In the genomic region with DNA sequence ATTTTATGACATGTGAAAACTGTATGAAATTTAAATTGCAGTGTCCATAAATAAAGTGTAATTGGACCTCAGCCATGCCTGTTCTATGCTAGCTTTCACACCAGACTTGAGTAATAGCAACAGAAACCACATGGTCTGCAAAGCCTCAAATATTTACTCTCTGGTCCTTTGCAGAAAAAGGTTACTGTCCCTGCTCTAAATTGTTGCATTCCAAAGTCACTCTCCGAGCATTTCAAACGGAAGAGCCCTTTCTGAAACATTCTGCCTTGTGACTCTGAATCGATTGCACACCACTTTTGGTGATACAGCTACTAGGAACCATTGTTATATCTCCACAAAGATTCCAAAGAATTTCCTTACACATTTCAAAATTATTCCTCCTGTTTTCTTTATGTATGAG, we compare ENCODE assay signal across 1 cellular context.
A peak's percentile ranks its signal among the peaks of the same experiment; 100 is the strongest.
TF ChIP-seq lines count a peak whose summit lies in the region.

No MANE protein-coding gene starts in this region.

TF ChIP-seq in HepG2, 621 proteins besides CTCF, POLR2A, EP300 and RAD21 (continued from another document and continues in another):
- TF ChIP-seq ZNF883 (CRISPR knock-in tag; IDR thresholded peaks at IDR 0.05; ENCODE audit: not compliant biosample characterization) (no peak), ZNF672 (CRISPR knock-in tag; IDR thresholded peaks at IDR 0.05) (no peak), SMAD3 (CRISPR knock-in tag; IDR thresholded peaks at IDR 0.05) (peak; percentile 61; the same call in 1 of the 2 replicates), RBFOX2 (IDR thresholded peaks at IDR 0.05; ENCODE audit: low read depth, low read length) (no peak), NFKBIZ (CRISPR knock-in tag; IDR thresholded peaks at IDR 0.05) (no peak), SNAI1 (CRISPR knock-in tag; IDR thresholded peaks at IDR 0.05; ENCODE audit: borderline replicate concordance) (no peak), RARA (CRISPR knock-in tag; IDR thresholded peaks at IDR 0.05) (peak; percentile 60; the same call in 1 of the 2 replicates), NFIC (IDR thresholded peaks at IDR 0.05; ENCODE audit: low read length) (peak; percentile 77), MEF2D (CRISPR knock-in tag; IDR thresholded peaks at IDR 0.05) (peak; percentile 43; the same call in 1 of the 2 replicates), ZNF124 (CRISPR knock-in tag; IDR thresholded peaks at IDR 0.05) (peak; percentile 61; the same call in 1 of the 2 replicates), SIX4 (CRISPR knock-in tag; IDR thresholded peaks at IDR 0.05) (peak; percentile 76), ZMYM3 (CRISPR knock-in tag; IDR thresholded peaks at IDR 0.05) (peak; percentile 49; the same call in 1 of the 2 replicates), HNF4A (CRISPR knock-in tag; IDR thresholded peaks at IDR 0.05) (peak; percentile 68), ZNF496 (CRISPR knock-in tag; IDR thresholded peaks at IDR 0.05; ENCODE audit: insufficient replicate concordance) (no peak), IRF2 (CRISPR knock-in tag; IDR thresholded peaks at IDR 0.05) (peak; percentile 76; the same call in 1 of the 2 replicates), GATAD2A (CRISPR knock-in tag; IDR thresholded peaks at IDR 0.05) (peak; percentile 95), KLF16 (CRISPR knock-in tag; IDR thresholded peaks at IDR 0.05) (no peak), ZNF331 (CRISPR knock-in tag; IDR thresholded peaks at IDR 0.05) (peak; percentile 65), JUNB (CRISPR knock-in tag; IDR thresholded peaks at IDR 0.05; ENCODE audit: borderline replicate concordance) (0 out of 2 replicates have a peak, but pooled peaks have one; percentile 30), TEAD3 (CRISPR knock-in tag; optimal IDR thresholded peaks at IDR 0.05; ENCODE audit: borderline replicate concordance) (peak; percentile 92), CBFB (CRISPR knock-in tag; IDR thresholded peaks at IDR 0.05) (0 out of 2 replicates have a peak, but pooled peaks have one; percentile 27), HNF4G (IDR thresholded peaks at IDR 0.05; ENCODE audit: borderline replicate concordance, low read depth, low read length) (no peak), HNF4G (CRISPR knock-in tag; IDR thresholded peaks at IDR 0.05; ENCODE audit: borderline replicate concordance, low read depth) (no peak), ZBTB7B (CRISPR knock-in tag; IDR thresholded peaks at IDR 0.05) (no peak), SETDB1 (CRISPR knock-in tag; IDR thresholded peaks at IDR 0.05; ENCODE audit: borderline replicate concordance) (no peak), ELF1 (CRISPR knock-in tag; IDR thresholded peaks at IDR 0.05) (0 out of 2 replicates have a peak, but pooled peaks have one; percentile 38), ZNF383 (CRISPR knock-in tag; IDR thresholded peaks at IDR 0.05; ENCODE audit: borderline replicate concordance) (no peak), ZNF772 (CRISPR knock-in tag; IDR thresholded peaks at IDR 0.05) (0 out of 2 replicates have a peak, but pooled peaks have one; percentile 32), KAT7 (CRISPR knock-in tag; IDR thresholded peaks at IDR 0.05; ENCODE audit: borderline replicate concordance) (no peak), ZNF333 (CRISPR knock-in tag; IDR thresholded peaks at IDR 0.05; ENCODE audit: borderline replicate concordance) (no peak), ZKSCAN1 (IDR thresholded peaks at IDR 0.05; ENCODE audit: low read length) (no peak), FIP1L1 (IDR thresholded peaks at IDR 0.05; ENCODE audit: borderline replicate concordance, insufficient read depth, low read depth, low read length) (no peak), SALL1 (CRISPR knock-in tag; IDR thresholded peaks at IDR 0.05) (peak; percentile 62; the same call in 1 of the 2 replicates), HNRNPK (IDR thresholded peaks at IDR 0.05; ENCODE audit: low read depth, low read length, poor library complexity, severe bottlenecking) (no peak), ZNF777 (CRISPR knock-in tag; IDR thresholded peaks at IDR 0.05) (no peak), ZNF709 (CRISPR knock-in tag; IDR thresholded peaks at IDR 0.05) (no peak), HOXA7 (CRISPR knock-in tag; IDR thresholded peaks at IDR 0.05) (no peak), ZEB1 (IDR thresholded peaks at IDR 0.05; ENCODE audit: insufficient replicate concordance, low read depth) (peak; percentile 59), CBX2 (IDR thresholded peaks at IDR 0.05; ENCODE audit: low read depth, low read length) (no peak), CBX2 (CRISPR knock-in tag; IDR thresholded peaks at IDR 0.05; ENCODE audit: low read depth) (no peak), ARID2 (CRISPR knock-in tag; IDR thresholded peaks at IDR 0.05; ENCODE audit: borderline replicate concordance) (no peak), SIX1 (CRISPR knock-in tag; IDR thresholded peaks at IDR 0.05; ENCODE audit: borderline replicate concordance) (peak; percentile 67; the same call in 1 of the 2 replicates), SNRNP70 (IDR thresholded peaks at IDR 0.05; ENCODE audit: low read depth, low read length) (no peak), ZMYM4 (CRISPR knock-in tag; IDR thresholded peaks at IDR 0.05) (peak; percentile 47), ELF3 (CRISPR knock-in tag; IDR thresholded peaks at IDR 0.05) (peak; percentile 78), KDM3A (CRISPR knock-in tag; IDR thresholded peaks at IDR 0.05; ENCODE audit: low read depth) (no peak), ZNF607 (CRISPR knock-in tag; IDR thresholded peaks at IDR 0.05; ENCODE audit: borderline replicate concordance) (no peak)
- TF ChIP-seq, protein P1, sequence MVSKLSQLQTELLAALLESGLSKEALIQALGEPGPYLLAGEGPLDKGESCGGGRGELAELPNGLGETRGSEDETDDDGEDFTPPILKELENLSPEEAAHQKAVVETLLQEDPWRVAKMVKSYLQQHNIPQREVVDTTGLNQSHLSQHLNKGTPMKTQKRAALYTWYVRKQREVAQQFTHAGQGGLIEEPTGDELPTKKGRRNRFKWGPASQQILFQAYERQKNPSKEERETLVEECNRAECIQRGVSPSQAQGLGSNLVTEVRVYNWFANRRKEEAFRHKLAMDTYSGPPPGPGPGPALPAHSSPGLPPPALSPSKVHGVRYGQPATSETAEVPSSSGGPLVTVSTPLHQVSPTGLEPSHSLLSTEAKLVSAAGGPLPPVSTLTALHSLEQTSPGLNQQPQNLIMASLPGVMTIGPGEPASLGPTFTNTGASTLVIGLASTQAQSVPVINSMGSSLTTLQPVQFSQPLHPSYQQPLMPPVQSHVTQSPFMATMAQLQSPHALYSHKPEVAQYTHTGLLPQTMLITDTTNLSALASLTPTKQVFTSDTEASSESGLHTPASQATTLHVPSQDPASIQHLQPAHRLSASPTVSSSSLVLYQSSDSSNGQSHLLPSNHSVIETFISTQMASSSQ (IDR thresholded peaks at IDR 0.05; ENCODE audit: low read depth), result peak; percentile 65
- TF ChIP-seq, protein P1 (CRISPR knock-in tag; IDR thresholded peaks at IDR 0.05; ENCODE audit: borderline replicate concordance), result 0 out of 2 replicates have a peak, but pooled peaks have one; percentile 40
- TF ChIP-seq, protein P2, sequence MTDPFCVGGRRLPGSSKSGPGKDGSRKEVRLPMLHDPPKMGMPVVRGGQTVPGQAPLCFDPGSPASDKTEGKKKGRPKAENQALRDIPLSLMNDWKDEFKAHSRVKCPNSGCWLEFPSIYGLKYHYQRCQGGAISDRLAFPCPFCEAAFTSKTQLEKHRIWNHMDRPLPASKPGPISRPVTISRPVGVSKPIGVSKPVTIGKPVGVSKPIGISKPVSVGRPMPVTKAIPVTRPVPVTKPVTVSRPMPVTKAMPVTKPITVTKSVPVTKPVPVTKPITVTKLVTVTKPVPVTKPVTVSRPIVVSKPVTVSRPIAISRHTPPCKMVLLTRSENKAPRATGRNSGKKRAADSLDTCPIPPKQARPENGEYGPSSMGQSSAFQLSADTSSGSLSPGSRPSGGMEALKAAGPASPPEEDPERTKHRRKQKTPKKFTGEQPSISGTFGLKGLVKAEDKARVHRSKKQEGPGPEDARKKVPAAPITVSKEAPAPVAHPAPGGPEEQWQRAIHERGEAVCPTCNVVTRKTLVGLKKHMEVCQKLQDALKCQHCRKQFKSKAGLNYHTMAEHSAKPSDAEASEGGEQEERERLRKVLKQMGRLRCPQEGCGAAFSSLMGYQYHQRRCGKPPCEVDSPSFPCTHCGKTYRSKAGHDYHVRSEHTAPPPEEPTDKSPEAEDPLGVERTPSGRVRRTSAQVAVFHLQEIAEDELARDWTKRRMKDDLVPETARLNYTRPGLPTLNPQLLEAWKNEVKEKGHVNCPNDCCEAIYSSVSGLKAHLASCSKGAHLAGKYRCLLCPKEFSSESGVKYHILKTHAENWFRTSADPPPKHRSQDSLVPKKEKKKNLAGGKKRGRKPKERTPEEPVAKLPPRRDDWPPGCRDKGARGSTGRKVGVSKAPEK (CRISPR knock-in tag; IDR thresholded peaks at IDR 0.05; ENCODE audit: borderline replicate concordance), result peak; percentile 19; the same call in 1 of the 2 replicates
- TF ChIP-seq, protein P3, sequence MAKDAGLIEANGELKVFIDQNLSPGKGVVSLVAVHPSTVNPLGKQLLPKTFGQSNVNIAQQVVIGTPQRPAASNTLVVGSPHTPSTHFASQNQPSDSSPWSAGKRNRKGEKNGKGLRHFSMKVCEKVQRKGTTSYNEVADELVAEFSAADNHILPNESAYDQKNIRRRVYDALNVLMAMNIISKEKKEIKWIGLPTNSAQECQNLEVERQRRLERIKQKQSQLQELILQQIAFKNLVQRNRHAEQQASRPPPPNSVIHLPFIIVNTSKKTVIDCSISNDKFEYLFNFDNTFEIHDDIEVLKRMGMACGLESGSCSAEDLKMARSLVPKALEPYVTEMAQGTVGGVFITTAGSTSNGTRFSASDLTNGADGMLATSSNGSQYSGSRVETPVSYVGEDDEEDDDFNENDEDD (CRISPR knock-in tag; IDR thresholded peaks at IDR 0.05; ENCODE audit: borderline replicate concordance), result peak; percentile 75; the same call in 1 of the 2 replicates
- TF ChIP-seq, protein P4, sequence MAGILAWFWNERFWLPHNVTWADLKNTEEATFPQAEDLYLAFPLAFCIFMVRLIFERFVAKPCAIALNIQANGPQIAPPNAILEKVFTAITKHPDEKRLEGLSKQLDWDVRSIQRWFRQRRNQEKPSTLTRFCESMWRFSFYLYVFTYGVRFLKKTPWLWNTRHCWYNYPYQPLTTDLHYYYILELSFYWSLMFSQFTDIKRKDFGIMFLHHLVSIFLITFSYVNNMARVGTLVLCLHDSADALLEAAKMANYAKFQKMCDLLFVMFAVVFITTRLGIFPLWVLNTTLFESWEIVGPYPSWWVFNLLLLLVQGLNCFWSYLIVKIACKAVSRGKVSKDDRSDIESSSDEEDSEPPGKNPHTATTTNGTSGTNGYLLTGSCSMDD (CRISPR knock-in tag; IDR thresholded peaks at IDR 0.05), result no peak
- TF ChIP-seq, protein P5, sequence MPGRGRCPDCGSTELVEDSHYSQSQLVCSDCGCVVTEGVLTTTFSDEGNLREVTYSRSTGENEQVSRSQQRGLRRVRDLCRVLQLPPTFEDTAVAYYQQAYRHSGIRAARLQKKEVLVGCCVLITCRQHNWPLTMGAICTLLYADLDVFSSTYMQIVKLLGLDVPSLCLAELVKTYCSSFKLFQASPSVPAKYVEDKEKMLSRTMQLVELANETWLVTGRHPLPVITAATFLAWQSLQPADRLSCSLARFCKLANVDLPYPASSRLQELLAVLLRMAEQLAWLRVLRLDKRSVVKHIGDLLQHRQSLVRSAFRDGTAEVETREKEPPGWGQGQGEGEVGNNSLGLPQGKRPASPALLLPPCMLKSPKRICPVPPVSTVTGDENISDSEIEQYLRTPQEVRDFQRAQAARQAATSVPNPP (CRISPR knock-in tag; IDR thresholded peaks at IDR 0.05), result 0 out of 2 replicates have a peak, but pooled peaks have one; percentile 1
- TF ChIP-seq, protein P6, sequence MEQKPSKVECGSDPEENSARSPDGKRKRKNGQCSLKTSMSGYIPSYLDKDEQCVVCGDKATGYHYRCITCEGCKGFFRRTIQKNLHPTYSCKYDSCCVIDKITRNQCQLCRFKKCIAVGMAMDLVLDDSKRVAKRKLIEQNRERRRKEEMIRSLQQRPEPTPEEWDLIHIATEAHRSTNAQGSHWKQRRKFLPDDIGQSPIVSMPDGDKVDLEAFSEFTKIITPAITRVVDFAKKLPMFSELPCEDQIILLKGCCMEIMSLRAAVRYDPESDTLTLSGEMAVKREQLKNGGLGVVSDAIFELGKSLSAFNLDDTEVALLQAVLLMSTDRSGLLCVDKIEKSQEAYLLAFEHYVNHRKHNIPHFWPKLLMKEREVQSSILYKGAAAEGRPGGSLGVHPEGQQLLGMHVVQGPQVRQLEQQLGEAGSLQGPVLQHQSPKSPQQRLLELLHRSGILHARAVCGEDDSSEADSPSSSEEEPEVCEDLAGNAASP (CRISPR knock-in tag; IDR thresholded peaks at IDR 0.05; ENCODE audit: borderline replicate concordance), result peak; percentile 21; the same call in 1 of the 2 replicates
- TF ChIP-seq, protein P7, sequence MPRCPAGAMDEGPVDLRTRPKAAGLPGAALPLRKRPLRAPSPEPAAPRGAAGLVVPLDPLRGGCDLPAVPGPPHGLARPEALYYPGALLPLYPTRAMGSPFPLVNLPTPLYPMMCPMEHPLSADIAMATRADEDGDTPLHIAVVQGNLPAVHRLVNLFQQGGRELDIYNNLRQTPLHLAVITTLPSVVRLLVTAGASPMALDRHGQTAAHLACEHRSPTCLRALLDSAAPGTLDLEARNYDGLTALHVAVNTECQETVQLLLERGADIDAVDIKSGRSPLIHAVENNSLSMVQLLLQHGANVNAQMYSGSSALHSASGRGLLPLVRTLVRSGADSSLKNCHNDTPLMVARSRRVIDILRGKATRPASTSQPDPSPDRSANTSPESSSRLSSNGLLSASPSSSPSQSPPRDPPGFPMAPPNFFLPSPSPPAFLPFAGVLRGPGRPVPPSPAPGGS (CRISPR knock-in tag; IDR thresholded peaks at IDR 0.05), result no peak
- TF ChIP-seq, protein P8, sequence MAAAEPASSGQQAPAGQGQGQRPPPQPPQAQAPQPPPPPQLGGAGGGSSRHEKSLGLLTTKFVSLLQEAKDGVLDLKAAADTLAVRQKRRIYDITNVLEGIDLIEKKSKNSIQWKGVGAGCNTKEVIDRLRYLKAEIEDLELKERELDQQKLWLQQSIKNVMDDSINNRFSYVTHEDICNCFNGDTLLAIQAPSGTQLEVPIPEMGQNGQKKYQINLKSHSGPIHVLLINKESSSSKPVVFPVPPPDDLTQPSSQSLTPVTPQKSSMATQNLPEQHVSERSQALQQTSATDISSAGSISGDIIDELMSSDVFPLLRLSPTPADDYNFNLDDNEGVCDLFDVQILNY (CRISPR knock-in tag; conservative IDR thresholded peaks at IDR 0.05), result no peak
- TF ChIP-seq, protein P9, sequence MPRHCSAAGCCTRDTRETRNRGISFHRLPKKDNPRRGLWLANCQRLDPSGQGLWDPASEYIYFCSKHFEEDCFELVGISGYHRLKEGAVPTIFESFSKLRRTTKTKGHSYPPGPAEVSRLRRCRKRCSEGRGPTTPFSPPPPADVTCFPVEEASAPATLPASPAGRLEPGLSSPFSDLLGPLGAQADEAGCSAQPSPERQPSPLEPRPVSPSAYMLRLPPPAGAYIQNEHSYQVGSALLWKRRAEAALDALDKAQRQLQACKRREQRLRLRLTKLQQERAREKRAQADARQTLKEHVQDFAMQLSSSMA (CRISPR knock-in tag; IDR thresholded peaks at IDR 0.05), result no peak
